Comparison of ENCODE assay signal across 3 cellular contexts in genomic region chr21:39932335-39932734, GRCh38.
"Had no signal": no experiment of that assay in that cellular context is flagged by ENCODE, and none has a peak within 500 bp of the region (broad histone marks: within the 10 kb centered on the region; RNA-seq: fewer than 3 reads in every experiment).

No MANE protein-coding gene starts in this region.

- DNase-seq: GDM1, GF-D8 had no signal

- H3K4me3 ChIP-seq: GM12878 had no signal

- ATAC-seq: GM12878 had no signal
